Comparison of ENCODE assay signal across 28 cellular contexts in genomic region chr14:99887407-99887806, GRCh38.
"Had no signal": no experiment of that assay in that cellular context is flagged by ENCODE, and none has a peak within 500 bp of the region (broad histone marks: within the 10 kb centered on the region; RNA-seq: fewer than 3 reads in every experiment).

No MANE protein-coding gene starts in this region.

- H3K4me3 Mint-ChIP-seq: activated CD4-positive, alpha-beta memory T cell treated with anti-CD3 and anti-CD28 coated beads, Interleukin-2, amount 10 ng/mL, durations not matched to agents 7 days and 5 days; activated CD4-positive, alpha-beta T cell treated with anti-CD3 and anti-CD28 coated beads for 36 hours; activated naive CD4-positive, alpha-beta T cell treated with anti-CD3 and anti-CD28 coated beads, Interleukin-2, amount 10 ng/mL, durations not matched to agents 7 days and 5 days; activated naive CD8-positive, alpha-beta T cell treated with anti-CD3 and anti-CD28 coated beads for 36 hours; activated T-cell treated with anti-CD3 and anti-CD28 coated beads, Interleukin-2, amount 50 U/mL, for 72 hours had no signal

- H3K4me2 ChIP-seq: SK-N-SH had no signal

- H3K36me3 Mint-ChIP-seq: activated naive CD4-positive, alpha-beta T cell treated with anti-CD3 and anti-CD28 coated beads, Interleukin-2, amount 10 ng/mL, durations not matched to agents 7 days and 5 days; activated naive CD8-positive, alpha-beta T cell treated with anti-CD3 and anti-CD28 coated beads for 36 hours had no signal

- H3K36me3 ChIP-seq: brain microvascular endothelial cell, colonic mucosa, SJCRH30 had no signal

- H3K4me3 ChIP-seq: colonic mucosa, SJCRH30 had no signal

- H3K4me1 ChIP-seq: colonic mucosa, SJCRH30 had no signal

- H3K9ac ChIP-seq: SK-N-SH had no signal

- ATAC-seq: activated CD4-positive, alpha-beta T cell treated with anti-CD3 and anti-CD28 coated beads for 36 hours; activated T-cell treated with anti-CD3 and anti-CD28 coated beads, Interleukin-2, amount 50 U/mL, for 72 hours; Panc1 had no signal

- H3K9me3 ChIP-seq: colonic mucosa, SJCRH30, SK-N-SH had no signal

- H3K27me3 ChIP-seq: brain microvascular endothelial cell, colonic mucosa, SJCRH30 had no signal

- H3K27ac ChIP-seq: brain microvascular endothelial cell, colonic mucosa, RWPE1, SJCRH30, WERI-Rb-1 had no signal

- DNase-seq: activated CD4-positive, alpha-beta memory T cell treated with anti-CD3 and anti-CD28 coated beads, Interleukin-2, amount 10 ng/mL, durations not matched to agents 7 days and 5 days; activated CD4-positive, alpha-beta T cell treated with anti-CD3 and anti-CD28 coated beads for 36 hours; activated CD4-positive, alpha-beta T cell treated with anti-CD3 and anti-CD28 coated beads, Interleukin-2, amount 50 U/mL, for 1 hour; activated gamma-delta T cell treated with Interleukin-2 at 50 U/mL for 16 hours; activated naive CD4-positive, alpha-beta T cell treated with anti-CD3 and anti-CD28 coated beads, Interleukin-2, amount 10 ng/mL, durations not matched to agents 7 days and 5 days; activated naive CD8-positive, alpha-beta T cell treated with anti-CD3 and anti-CD28 coated beads for 36 hours; activated T-cell treated with anti-CD3 and anti-CD28 coated beads for 4 hours; activated T-cell treated with anti-CD3 and anti-CD28 coated beads, Interleukin-2, amount 50 U/mL, for 72 hours; brain microvascular endothelial cell; colonic mucosa; MV-4-11; NCI-H1092 treated with DMSO at 0.1 percent for 48 hours; NCI-H1417 treated with DMSO at 0.1 percent for 48 hours; NCI-H2081 treated with DMSO at 0.1 percent for 48 hours; NCI-H2171 treated with DMSO at 0.1 percent for 48 hours; NCI-H226; NCI-H510A treated with DMSO at 0.1 percent for 48 hours; NCI-H69; NK-92 treated with Interleukin-12 subunit alpha and Interleukin-12 subunit beta, amount 100 ng/mL, for 24 hours; OCI-M1; Right ventricle myocardium superior; SJCRH30; SK-N-SH; T-helper 1 cell; WERI-Rb-1 had no signal

- H3K9me3 Mint-ChIP-seq: activated CD4-positive, alpha-beta memory T cell treated with anti-CD3 and anti-CD28 coated beads, Interleukin-2, amount 10 ng/mL, durations not matched to agents 7 days and 5 days; activated naive CD4-positive, alpha-beta T cell treated with anti-CD3 and anti-CD28 coated beads, Interleukin-2, amount 10 ng/mL, durations not matched to agents 7 days and 5 days; activated naive CD8-positive, alpha-beta T cell treated with anti-CD3 and anti-CD28 coated beads for 36 hours; activated T-cell treated with anti-CD3 and anti-CD28 coated beads, Interleukin-2, amount 50 U/mL, for 72 hours; activated T-helper 2 cell treated with anti-CD3 and anti-CD28 coated beads, Interferon-gamma antibody, Interleukin-2, Interleukin-4, amounts not matched to agents 10 μg/mL and 5 μg/mL and 100 μg/mL, durations not matched to agents 14 hours and 24 hours and 36 hours had no signal

- H3K4me1 Mint-ChIP-seq: activated CD4-positive, alpha-beta memory T cell treated with anti-CD3 and anti-CD28 coated beads, Interleukin-2, amount 10 ng/mL, durations not matched to agents 7 days and 5 days; activated CD4-positive, alpha-beta T cell treated with anti-CD3 and anti-CD28 coated beads for 36 hours; activated naive CD4-positive, alpha-beta T cell treated with anti-CD3 and anti-CD28 coated beads, Interleukin-2, amount 10 ng/mL, durations not matched to agents 7 days and 5 days; activated naive CD8-positive, alpha-beta T cell treated with anti-CD3 and anti-CD28 coated beads for 36 hours had no signal
